In genomic region chr15:22238276-22238949, GRCh38 we compare ENCODE assay signal across 7 cellular contexts.
DNase-seq lines count a peak whose midpoint lies in the region; ATAC-seq and TF ChIP-seq lines count a peak whose summit lies in the region.
"Not testable (repeated sequence)": the region's sequence is repeated elsewhere in the genome, so short reads cannot be mapped to it uniquely, and the experiment has no call there.

No MANE protein-coding gene starts in this region.

- POLR2A ChIA-PET in RWPE1 (lab: Yijun Ruan, JAX; ENCODE audit: low non-redundant PET): not testable (repeated sequence)

- not testable (repeated sequence) for H3K9me3 ChIP-seq in breast epithelium; right cardiac atrium (ENCODE audit: control insufficient read depth, low read length); upper lobe of left lung

- not testable (repeated sequence) for H3K36me3 ChIP-seq in breast epithelium, upper lobe of left lung

- TF ChIP-seq POLR2A in breast epithelium (IDR thresholded peaks at IDR 0.05); upper lobe of left lung (IDR thresholded peaks at IDR 0.05): not testable (repeated sequence)

- CTCF ChIA-PET in RWPE1 (lab: Yijun Ruan, JAX): interaction anchor here (0.6 kb wide), 1 partner anchor 59 kb away, joined by 3 read pairs; no protein-coding TSS in a partner anchor

- peak overlapping the region in 1 of 3 donors; percentile 0 for H3K4me3 ChIP-seq in breast epithelium
- H3K4me3 ChIP-seq in right cardiac atrium (ENCODE audit: low read length); upper lobe of left lung: not testable (repeated sequence)

- H3K4me1 ChIP-seq in breast epithelium; right cardiac atrium (ENCODE audit: control insufficient read depth, insufficient read depth, low read length); upper lobe of left lung: not testable (repeated sequence)

- ATAC-seq in right cardiac atrium: peak; percentile 79 to 89
- ATAC-seq in omental fat pad (ENCODE audit: low FRiP score): peak; percentile 41
- ATAC-seq in upper lobe of left lung (ENCODE audit: low FRiP score in 2 of 2): peak; percentile 27 to 31

- TF ChIP-seq EP300 in upper lobe of left lung (IDR thresholded peaks at IDR 0.05): not testable (repeated sequence)

- TF ChIP-seq CTCF in RWPE1 (conservative IDR thresholded peaks at IDR 0.05; ENCODE audit: low read depth); breast epithelium (IDR thresholded peaks at IDR 0.05); omental fat pad (IDR thresholded peaks at IDR 0.05); upper lobe of left lung (IDR thresholded peaks at IDR 0.05): not testable (repeated sequence)

- intact Hi-C loops in breast epithelium (cut with DNase I; ENCODE audit: low total_unique reads); right cardiac atrium (cut with DNase I): not testable (repeated sequence)

- peak; percentile 51 for DNase-seq in HT1080 (ENCODE audit: low read depth)
- peak; percentile 46 for DNase-seq in RWPE1 (ENCODE audit: low spot score)
- peak in 1 of 2 donors; percentile 83 for DNase-seq in breast epithelium (ENCODE audit: low spot score in 2 of 2)
- DNase-seq in fibroblast of gingiva (ENCODE audit: low read depth): peak; percentile 40
- DNase-seq in right cardiac atrium: peak in 1 of 3 donors; percentile 47
- DNase-seq in omental fat pad (ENCODE audit: low spot score): not testable (repeated sequence)
- DNase-seq in upper lobe of left lung: peak in 1 of 2 donors; percentile 60

- H3K27me3 ChIP-seq in breast epithelium; right cardiac atrium (ENCODE audit: control insufficient read depth, insufficient read depth); upper lobe of left lung: not testable (repeated sequence)

- H3K27ac ChIP-seq in RWPE1 (peak overlapping the region; percentile 98), breast epithelium (peak overlapping the region; percentile 6 to 63), right cardiac atrium (ENCODE audit: low read length) (peak overlapping the region; percentile 0)
- H3K27ac ChIP-seq in upper lobe of left lung: not testable (repeated sequence)

- 67% methylated on average over 20 of the region's 20 CpGs for WGBS in right cardiac atrium
- 75 to 77% methylated on average over 13 to 20 of the region's 20 CpGs for WGBS in upper lobe of left lung, 2 donors

Comparison
In these comparisons a context has a peak if more than half of its experiments do, and no peak if none do; other contexts are left out.
1. ATAC-seq: peak in every context shown above with its lines; median percentile 84 in right cardiac atrium; 41 in omental fat pad; 29 in upper lobe of left lung.